In the genomic region with DNA sequence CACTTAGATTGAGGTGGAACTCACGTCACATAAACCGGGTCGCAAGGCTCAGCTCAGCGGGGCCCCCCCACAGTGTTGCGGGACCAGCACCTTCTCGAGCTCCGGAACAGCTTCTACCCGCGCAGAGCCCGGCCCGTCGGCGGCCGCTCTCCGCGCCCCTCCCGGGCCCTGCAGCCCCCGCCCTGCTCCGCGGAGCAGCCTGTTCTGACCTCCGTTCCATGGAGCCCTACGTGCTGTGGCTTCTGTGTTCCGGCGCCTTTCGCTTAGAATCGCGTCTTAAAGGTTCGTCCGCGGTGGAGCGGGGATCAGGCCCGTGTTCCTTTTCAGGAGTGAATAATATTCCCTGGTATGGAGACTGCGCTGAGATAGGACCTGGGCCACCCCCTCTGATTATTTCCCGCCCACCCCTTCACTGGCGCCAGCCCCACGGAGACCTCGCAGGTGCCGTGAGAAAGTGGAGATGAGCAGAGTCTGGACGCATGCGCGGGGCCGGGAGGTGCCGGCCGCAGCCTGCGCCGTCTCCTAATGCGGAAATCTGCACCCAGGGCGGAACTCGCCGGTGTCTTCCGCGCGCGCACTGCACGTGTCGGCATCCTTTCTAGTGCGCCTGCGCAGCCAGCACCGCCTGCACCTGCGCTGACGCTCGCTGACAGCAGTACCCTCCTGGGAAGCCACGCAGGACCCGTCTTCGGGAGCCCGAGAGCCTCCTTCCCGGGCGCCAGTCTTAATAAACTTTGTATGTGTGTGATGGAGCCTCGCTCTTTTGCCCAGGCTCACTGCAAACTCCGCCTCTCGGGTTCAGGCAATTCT, we compare ENCODE assay signal across 9 cellular contexts. TPM values are rescaled to one million over a fixed set of nuclear protein-coding genes. Genes with fewer than 3 reads are reported as not detected.
A peak's percentile ranks its signal among the peaks of the same experiment; 100 is the strongest.
DNase-seq lines count a peak whose midpoint lies in the region; ATAC-seq, FAIRE-seq and TF ChIP-seq lines count a peak whose summit lies in the region.
"Had no signal": no experiment of that assay in that cellular context is flagged by ENCODE, and none has a peak within 500 bp of the region (broad histone marks: within the 10 kb centered on the region; RNA-seq: fewer than 3 reads in every experiment).

No MANE protein-coding gene starts in this region.

- peaks cover 4% of the 10 kb centered on the region for H3K79me2 ChIP-seq in HepG2 (ENCODE audit: insufficient read depth, low read length)

- no peak for DNase-seq in activated CD8-positive, alpha-beta memory T cell treated with anti-CD3 and anti-CD28 coated beads, Interleukin-2, amount 10 ng/mL, durations not matched to agents 7 days and 5 days
- DNase-seq in activated CD8-positive, alpha-beta memory T cell treated with anti-CD3 and anti-CD28 coated beads, Interleukin-2, amount 50 U/mL, for 4 hours, result no peak
- no peak for DNase-seq in ascending aorta (ENCODE audit: low spot score in 2 of 2)
- DNase-seq in HepG2 (ENCODE audit: low spot score), result no peak
- DNase-seq in stimulated activated naive CD8-positive, alpha-beta T cell treated with anti-CD3 and anti-CD28 coated beads, Interleukin-15, amount 100 ng/mL, for 72 hours, result no peak
- DNase-seq in HPDE6-E6E7 (ENCODE audit: extremely low spot score), result no peak
- no peak for DNase-seq in effector CD8-positive, alpha-beta T cell (lab: John Stamatoyannopoulos, UW)
- DNase-seq in NCI-H1417 treated with DMSO at 0.1 percent for 48 hours (lab: John Stamatoyannopoulos, UW), result no peak
- DNase-seq: NCI-H1105 had no signal

- peak overlapping the region; percentile 67 for H3K4me3 Mint-ChIP-seq in activated CD8-positive, alpha-beta memory T cell treated with anti-CD3 and anti-CD28 coated beads, Interleukin-2, amount 10 ng/mL, durations not matched to agents 7 days and 5 days
- peak overlapping the region; percentile 75 to 81 for H3K4me3 Mint-ChIP-seq in stimulated activated naive CD8-positive, alpha-beta T cell treated with anti-CD3 and anti-CD28 coated beads, Interleukin-15, amount 100 ng/mL, for 72 hours

- intact Hi-C loops in ascending aorta (cut with DNase I), result loop anchor here (10.0 kb wide), 4 partner anchors 146 to 1484 kb away; a partner anchor contains a TSS
- intact Hi-C loops in HepG2 (cut with micrococcal nuclease; ENCODE audit: unreplicated experiment), result no loop called here

- POLR2A ChIA-PET in HepG2 (lab: Yijun Ruan, JAX), result interaction anchor here (1.0 to 6.6 kb wide), 5 partner anchors 13 to 155 kb away, joined by 3 to 78 read pairs (median 19); a partner anchor contains a TSS

- H3K27ac ChIP-seq in ascending aorta (no peak overlapping the region), HepG2 (ENCODE audit: extremely low read length, insufficient read depth, low read length) (peak overlapping the region; percentile 51)

- H3K27me3 Mint-ChIP-seq in activated CD8-positive, alpha-beta memory T cell treated with anti-CD3 and anti-CD28 coated beads, Interleukin-2, amount 10 ng/mL, durations not matched to agents 7 days and 5 days, result no peaks in the 10 kb centered on the region
- H3K27me3 Mint-ChIP-seq in stimulated activated naive CD8-positive, alpha-beta T cell treated with anti-CD3 and anti-CD28 coated beads, Interleukin-15, amount 100 ng/mL, for 72 hours, result no peaks in the 10 kb centered on the region

- TF ChIP-seq RAD21 in HepG2 (CRISPR knock-in tag; IDR thresholded peaks at IDR 0.05), result no peak

- H3K4me2 ChIP-seq in HepG2 (ENCODE audit: low read depth, low read length), result peak overlapping the region; percentile 84

- no peak for TF ChIP-seq EP300 in HepG2 (IDR thresholded peaks at IDR 0.05; ENCODE audit: low read depth in 2 of 2, low read length in 2 of 2)
- TF ChIP-seq EP300 in HepG2 (CRISPR knock-in tag; IDR thresholded peaks at IDR 0.05; ENCODE audit: borderline replicate concordance), result no peak

- WGBS in HepG2 (ENCODE audit: low lambda C conversion rate), result 84% methylated on average over 68 of the region's 71 CpGs

- H3K9me3 Mint-ChIP-seq in activated CD8-positive, alpha-beta memory T cell treated with anti-CD3 and anti-CD28 coated beads, Interleukin-2, amount 10 ng/mL, durations not matched to agents 7 days and 5 days (ENCODE audit: low read depth), result peaks cover 6% of the 10 kb centered on the region
- peaks cover 9 to 11% of the 10 kb centered on the region in 2 donors for H3K9me3 Mint-ChIP-seq in stimulated activated naive CD8-positive, alpha-beta T cell treated with anti-CD3 and anti-CD28 coated beads, Interleukin-15, amount 100 ng/mL, for 72 hours

- no peak overlapping the region for H3K27ac Mint-ChIP-seq in activated CD8-positive, alpha-beta memory T cell treated with anti-CD3 and anti-CD28 coated beads, Interleukin-2, amount 10 ng/mL, durations not matched to agents 7 days and 5 days
- no peak overlapping the region for H3K27ac Mint-ChIP-seq in stimulated activated naive CD8-positive, alpha-beta T cell treated with anti-CD3 and anti-CD28 coated beads, Interleukin-15, amount 100 ng/mL, for 72 hours

- TF ChIP-seq CTCF in ascending aorta (IDR thresholded peaks at IDR 0.05), result no peak
- TF ChIP-seq CTCF in HepG2 (CRISPR knock-in tag; IDR thresholded peaks at IDR 0.05), result no peak

- H3K4me1 ChIP-seq in ascending aorta, result peaks cover 4 to 5% of the 10 kb centered on the region in 2 donors
- peaks cover 46% of the 10 kb centered on the region for H3K4me1 ChIP-seq in HepG2 (ENCODE audit: insufficient read depth, low read length)

- FAIRE-seq in HepG2 (lab: Jason Lieb, UNC), result no peak

- H2AFZ ChIP-seq in HepG2 (ENCODE audit: low read length), result no peak overlapping the region

- no peaks in the 10 kb centered on the region for H3K36me3 ChIP-seq in ascending aorta
- no peaks in the 10 kb centered on the region; a peak in 1 of 5 replicates for H3K36me3 ChIP-seq in HepG2 (replicated peaks in 1 of 2; ENCODE audit: control insufficient read depth in 1 of 2, insufficient read depth in 2 of 2, low read length in 2 of 2)

- H3K36me3 Mint-ChIP-seq in activated CD8-positive, alpha-beta memory T cell treated with anti-CD3 and anti-CD28 coated beads, Interleukin-2, amount 10 ng/mL, durations not matched to agents 7 days and 5 days, result peaks cover 9% of the 10 kb centered on the region

- CTCF ChIA-PET in activated CD8-positive, alpha-beta memory T cell treated with anti-CD3 and anti-CD28 coated beads, Interleukin-2, amount 10 ng/mL, durations not matched to agents 7 days and 5 days (lab: Charles Lee), result interaction anchor here (1.6 kb wide), 1 partner anchor 8 kb away, joined by 6 read pairs; no protein-coding TSS in a partner anchor
- CTCF ChIA-PET in HepG2 (lab: Yijun Ruan, JAX; ENCODE audit: low intra/inter-chr PET ratio, low total read pairs), result no interaction called here

- in situ Hi-C loops in HepG2 (cut with HindIII; ENCODE audit: extremely low pct_ligation_motif_present, low pct_unique_long_range_greater_than_20kb), result no loop called here

- peaks cover 8% of the 10 kb centered on the region for H3K4me1 Mint-ChIP-seq in activated CD8-positive, alpha-beta memory T cell treated with anti-CD3 and anti-CD28 coated beads, Interleukin-2, amount 10 ng/mL, durations not matched to agents 7 days and 5 days
- H3K4me1 Mint-ChIP-seq in stimulated activated naive CD8-positive, alpha-beta T cell treated with anti-CD3 and anti-CD28 coated beads, Interleukin-15, amount 100 ng/mL, for 72 hours, result peaks cover 14% of the 10 kb centered on the region

- H3K9ac ChIP-seq in HepG2 (ENCODE audit: insufficient read depth, low read depth, low read length), result peak overlapping the region; percentile 64

- no peaks in the 10 kb centered on the region for H3K27me3 ChIP-seq in ascending aorta
- H3K27me3 ChIP-seq in HepG2 (ENCODE audit: control insufficient read depth in 1 of 2, insufficient read depth in 2 of 2, low read length in 2 of 2), result no peaks in the 10 kb centered on the region; a peak in 1 of 5 replicates

- H3K4me3 ChIP-seq in ascending aorta (peak overlapping the region; percentile 58 to 69), HepG2 (replicated peaks in 1 of 3; ENCODE audit: insufficient read depth in 1 of 3, low read depth in 2 of 3, low read length in 3 of 3) (peak overlapping the region; percentile 69 to 82 (median 81))

- BruUV-seq in HepG2 (replicated peaks; lab: Mats Ljungman, UMichigan), result TSS peak; percentile 32

- no peak for TF ChIP-seq POLR2A in HepG2 (IDR thresholded peaks at IDR 0.05; ENCODE audit: insufficient read depth in 1 of 2, low read depth in 2 of 2, low read length in 2 of 2)

- no peaks in the 10 kb centered on the region for H4K20me1 ChIP-seq in HepG2 (ENCODE audit: insufficient read depth, low read length)

- ATAC-seq in activated CD8-positive, alpha-beta memory T cell treated with anti-CD3 and anti-CD28 coated beads, Interleukin-2, amount 10 ng/mL, durations not matched to agents 7 days and 5 days, result no peak
- ATAC-seq in HepG2, result no peak
- peak; percentile 1 for ATAC-seq in stimulated activated naive CD8-positive, alpha-beta T cell treated with anti-CD3 and anti-CD28 coated beads, Interleukin-15, amount 100 ng/mL, for 72 hours

- no peaks in the 10 kb centered on the region for H3K9me3 ChIP-seq in ascending aorta
- no peaks in the 10 kb centered on the region for H3K9me3 ChIP-seq in HepG2 (ENCODE audit: low read length)

RNA-seq across cellular contexts. Expression of a gene that starts 30.9 kb away (rescaled TPM):
- 1 to 10 TPM; 8.1 to 9.3 TPM for total RNA-seq in activated CD8-positive, alpha-beta memory T cell treated with anti-CD3 and anti-CD28 coated beads, Interleukin-2, amount 10 ng/mL, durations not matched to agents 7 days and 5 days
- total RNA-seq in ascending aorta, result 1.5 TPM
- 7.2 and 9.3 TPM in 2 replicates for total RNA-seq in HepG2 (2016; rRNA removed; fragmentation: Illumina TruSeq; extraction: Trizol)
- total RNA-seq in HepG2 (2016; cell fraction: cytosol; rRNA removed; fragmentation: Illumina TruSeq; extraction: Trizol; ENCODE audit: low read depth), result 1.7 and 2.6 TPM in 2 replicates
- 6.1 and 8.3 TPM in 2 replicates for total RNA-seq in HepG2 (2016; cell fraction: insoluble cytoplasmic fraction; rRNA removed; fragmentation: Illumina TruSeq; extraction: Trizol)
- 2.7 and 3.9 TPM in 2 replicates for total RNA-seq in HepG2 (2016; cell fraction: membrane; rRNA removed; fragmentation: Illumina TruSeq; extraction: Trizol)
- total RNA-seq in HepG2 (2016; cell fraction: nucleus; rRNA removed; fragmentation: Illumina TruSeq; extraction: Trizol), result 8.7 and 10.5 TPM in 2 replicates
- 3.8 and 6.1 TPM in 2 replicates for polyA plus RNA-seq in HepG2 (2011; rRNA removed)
- polyA plus RNA-seq in HepG2 (2011; cell fraction: cytosol; rRNA removed), result 1.8 and 2.1 TPM in 2 replicates
- 6.6 and 11.3 TPM in 2 replicates for polyA plus RNA-seq in HepG2 (2011; cell fraction: nucleus; rRNA removed)
- polyA plus RNA-seq in HepG2 (2012), result 2.4 and 3.0 TPM in 2 replicates
- 0.79 and 0.83 TPM in 2 replicates for polyA plus RNA-seq in HepG2 (2016; cell fraction: cytosol; fragmentation: Illumina TruSeq; extraction: Trizol; ENCODE audit: low read depth)
- polyA plus RNA-seq in HepG2 (2016; cell fraction: insoluble cytoplasmic fraction; fragmentation: Illumina TruSeq; extraction: Trizol; ENCODE audit: low read depth), result 4.6 and 6.1 TPM in 2 replicates
- polyA plus RNA-seq in HepG2 (2016; cell fraction: membrane; fragmentation: Illumina TruSeq; extraction: Trizol; ENCODE audit: low read depth), result 0.61 and 1.7 TPM in 2 replicates
- polyA plus RNA-seq in HepG2 (2016; cell fraction: nucleus; fragmentation: Illumina TruSeq; extraction: Trizol; ENCODE audit: insufficient read depth, low read depth), result 11.3 and 22.5 TPM in 2 replicates
- polyA minus RNA-seq in HepG2 (2011; rRNA and poly(A)+ RNA removed; ENCODE audit: low replicate concordance), result 6.4 and 9.2 TPM in 2 replicates
- polyA minus RNA-seq in HepG2 (2011; cell fraction: cytosol; rRNA and poly(A)+ RNA removed), result 4.0 and 6.1 TPM in 2 replicates
- 15.2 and 17.3 TPM in 2 replicates for polyA minus RNA-seq in HepG2 (2011; cell fraction: nucleus; rRNA and poly(A)+ RNA removed)

RNA-seq across cellular contexts. Expression of a gene that starts 48.1 kb away (rescaled TPM):
- total RNA-seq in activated CD8-positive, alpha-beta memory T cell treated with anti-CD3 and anti-CD28 coated beads, Interleukin-2, amount 10 ng/mL, durations not matched to agents 7 days and 5 days, result not detected
- total RNA-seq in ascending aorta (not detected), HepG2 (2016; rRNA removed; fragmentation: Illumina TruSeq; extraction: Trizol) (20.6 and 83.3 TPM in 2 replicates)
- 22.4 and 22.9 TPM in 2 replicates for total RNA-seq in HepG2 (2016; cell fraction: cytosol; rRNA removed; fragmentation: Illumina TruSeq; extraction: Trizol; ENCODE audit: low read depth)
- total RNA-seq in HepG2 (2016; cell fraction: insoluble cytoplasmic fraction; rRNA removed; fragmentation: Illumina TruSeq; extraction: Trizol), result 17.9 and 83.9 TPM in 2 replicates
- total RNA-seq in HepG2 (2016; cell fraction: membrane; rRNA removed; fragmentation: Illumina TruSeq; extraction: Trizol), result 38.1 and 39.2 TPM in 2 replicates
- 88.9 and 114 TPM in 2 replicates for total RNA-seq in HepG2 (2016; cell fraction: nucleus; rRNA removed; fragmentation: Illumina TruSeq; extraction: Trizol)
- polyA plus RNA-seq in HepG2 (2011; rRNA removed), result 67.3 and 98.2 TPM in 2 replicates
- 27.2 and 52.1 TPM in 2 replicates for polyA plus RNA-seq in HepG2 (2011; cell fraction: cytosol; rRNA removed)
- 1,312 and 1,533 TPM in 2 replicates for polyA plus RNA-seq in HepG2 (2011; cell fraction: nucleus; rRNA removed)
- polyA plus RNA-seq in HepG2 (2012), result 45.8 and 48.2 TPM in 2 replicates
- 27.4 and 28.3 TPM in 2 replicates for polyA plus RNA-seq in HepG2 (2016; cell fraction: cytosol; fragmentation: Illumina TruSeq; extraction: Trizol; ENCODE audit: low read depth)
- 23.8 and 26.1 TPM in 2 replicates for polyA plus RNA-seq in HepG2 (2016; cell fraction: insoluble cytoplasmic fraction; fragmentation: Illumina TruSeq; extraction: Trizol; ENCODE audit: low read depth)
- polyA plus RNA-seq in HepG2 (2016; cell fraction: membrane; fragmentation: Illumina TruSeq; extraction: Trizol; ENCODE audit: low read depth), result 29.3 and 31.7 TPM in 2 replicates
- 322 and 325 TPM in 2 replicates for polyA plus RNA-seq in HepG2 (2016; cell fraction: nucleus; fragmentation: Illumina TruSeq; extraction: Trizol; ENCODE audit: insufficient read depth, low read depth)
- polyA minus RNA-seq in HepG2 (2011; rRNA and poly(A)+ RNA removed; ENCODE audit: low replicate concordance), result 51.6 TPM in 1 of 2 replicates, not detected in the other
- polyA minus RNA-seq in HepG2 (2011; cell fraction: cytosol; rRNA and poly(A)+ RNA removed), result 17.1 and 21.0 TPM in 2 replicates
- 89.4 and 90.8 TPM in 2 replicates for polyA minus RNA-seq in HepG2 (2011; cell fraction: nucleus; rRNA and poly(A)+ RNA removed)

Comparison
In these comparisons a context has a peak if more than half of its experiments do, and no peak if none do; other contexts are left out.
1. RNA of a gene that starts 48.1 kb away (total RNA-seq): 17.9 to 114 TPM in HepG2; not detected in activated CD8-positive, alpha-beta memory T cell treated with anti-CD3 and anti-CD28 coated beads, Interleukin-2, amount 10 ng/mL, durations not matched to agents 7 days and 5 days and not detected in ascending aorta (single experiment); every median in the first group is over 10 times any median in the second.